1 cellular context compared by ENCODE assay signal in the genomic region with DNA sequence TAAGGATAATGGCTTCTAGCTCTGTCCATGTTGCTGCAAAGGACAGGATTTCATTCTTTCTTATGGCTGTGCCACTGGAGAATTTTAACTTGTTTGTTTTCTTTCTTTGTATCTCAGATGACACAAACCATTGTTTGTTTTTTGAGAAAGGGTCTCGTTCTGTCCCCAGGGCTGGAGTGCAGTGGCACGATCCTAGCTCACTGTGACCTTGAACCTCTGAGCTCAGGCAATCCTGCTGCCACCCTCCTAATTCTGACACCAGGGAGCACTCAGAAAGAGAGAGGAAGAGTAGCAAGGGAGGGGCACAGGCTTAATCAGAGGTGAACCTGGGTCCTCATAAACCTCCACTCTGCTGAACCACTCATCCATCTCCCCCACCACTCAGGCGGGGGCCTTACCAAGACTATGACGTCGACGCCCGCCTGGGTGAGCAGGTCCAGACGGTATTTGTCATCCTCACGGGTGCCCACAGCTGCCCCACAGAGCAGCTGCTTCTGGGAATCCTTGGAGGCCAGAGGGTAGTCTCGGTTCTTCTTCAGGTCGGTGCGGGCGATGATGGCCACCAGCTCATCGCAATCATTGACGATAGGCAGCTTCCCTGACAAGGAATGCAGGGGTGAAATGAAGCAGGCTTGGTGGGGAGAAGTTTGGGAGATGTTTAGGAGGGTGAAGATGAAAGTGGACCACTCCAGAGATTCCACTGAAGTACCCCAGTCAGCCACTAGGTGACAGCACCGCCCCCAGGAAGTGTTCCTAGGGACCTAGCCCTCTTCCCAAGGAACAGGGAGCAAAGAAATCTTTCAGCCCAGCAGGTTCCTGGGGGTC.
TF ChIP-seq lines count a peak whose summit lies in the region.

No MANE protein-coding gene starts in this region.

TF ChIP-seq in H1, 55 proteins besides CTCF, POLR2A, EP300 and RAD21:
- TF ChIP-seq EGR1 (IDR thresholded peaks at IDR 0.05; ENCODE audit: borderline replicate concordance, low read depth, low read length) (0 out of 2 replicates have a peak, but pooled peaks have one; percentile 22), SUZ12 (IDR thresholded peaks at IDR 0.05; ENCODE audit: low read length) (no peak), RNF2 (IDR thresholded peaks at IDR 0.05; ENCODE audit: borderline replicate concordance, low read depth, low read length, missing control alignments, poor library complexity, severe bottlenecking) (no peak), SIRT6 (IDR thresholded peaks at IDR 0.05; ENCODE audit: low read length) (no peak), PHF8 (conservative IDR thresholded peaks at IDR 0.05; ENCODE audit: low read depth, low read length) (no peak), GABPA (IDR thresholded peaks at IDR 0.05; ENCODE audit: borderline replicate concordance, insufficient read depth, low read length) (no peak)
